In genomic region chr1:8984990-8985389, GRCh38 we compare ENCODE assay signal across 1 cellular context.
TF ChIP-seq lines count a peak whose summit lies in the region.

No MANE protein-coding gene starts in this region.

TF ChIP-seq in HCT116, 20 proteins besides CTCF, POLR2A, EP300 and RAD21:
- TF ChIP-seq REST (IDR thresholded peaks at IDR 0.05; ENCODE audit: low read depth): no peak
- no peak for TF ChIP-seq JUND (IDR thresholded peaks at IDR 0.05)
- no peak for TF ChIP-seq SIN3A (IDR thresholded peaks at IDR 0.05; ENCODE audit: low read depth)
- no peak for TF ChIP-seq ELF1 (IDR thresholded peaks at IDR 0.05; ENCODE audit: borderline replicate concordance, low read depth)
- TF ChIP-seq POLR2AphosphoS5 (IDR thresholded peaks at IDR 0.05; ENCODE audit: low read depth, low read length): no peak
- TF ChIP-seq CEBPB (IDR thresholded peaks at IDR 0.05; ENCODE audit: low read depth): no peak
